ENCODE assay signal across 15 cellular contexts in the genomic region with DNA sequence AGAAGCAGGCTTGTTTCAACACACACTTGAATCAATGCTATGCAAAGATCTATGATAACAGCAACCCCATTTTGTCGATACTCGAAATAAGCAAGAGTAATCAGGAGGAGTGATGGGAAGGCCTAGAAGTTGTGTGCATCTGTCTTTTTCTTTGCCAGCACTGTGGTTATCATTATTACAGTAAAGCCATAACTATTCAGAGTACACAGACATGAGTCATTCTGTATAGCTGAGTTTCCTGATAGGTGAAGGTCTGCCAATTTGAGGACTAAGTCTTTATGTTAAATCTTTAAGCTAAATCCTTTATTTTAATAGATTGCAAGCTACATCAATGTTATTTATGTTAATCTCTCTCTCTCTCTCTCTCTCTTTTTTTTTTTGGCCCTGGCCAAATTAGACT.
DNase-seq lines count a peak whose midpoint lies in the region; TF ChIP-seq lines count a peak whose summit lies in the region.
"Had no signal": no experiment of that assay in that cellular context is flagged by ENCODE, and none has a peak within 500 bp of the region (broad histone marks: within the 10 kb centered on the region; RNA-seq: fewer than 3 reads in every experiment).

No MANE protein-coding gene starts in this region.

- in situ Hi-C loops in astrocyte of the cerebellum (cut with HindIII; ENCODE audit: low sequenced_read_pairs) = no loop called here

- TF ChIP-seq CTCF in astrocyte of the cerebellum (IDR thresholded peaks at IDR 0.05; ENCODE audit: low read depth, low read length, missing control alignments) (no peak), epithelial cell of esophagus (IDR thresholded peaks at IDR 0.05; ENCODE audit: insufficient read depth, low read depth, low read length, missing control alignments) (no peak)

- H3K4me3 ChIP-seq in astrocyte of the cerebellum (ENCODE audit: low read depth, low read length) (no peak overlapping the region), epithelial cell of esophagus (ENCODE audit: low read length) (no peak overlapping the region)
- H3K4me3 ChIP-seq: HAP-1, SJCRH30 had no signal

- DNase-seq in M059J (ENCODE audit: low read depth) (peak; percentile 26), astrocyte of the cerebellum (ENCODE audit: low read depth) (peak; percentile 1), epithelial cell of esophagus (ENCODE audit: low read depth) (peak; percentile 36), non-pigmented ciliary epithelial cell (ENCODE audit: low read depth) (peak; percentile 6), COR-L47 (lab: John Stamatoyannopoulos, UW) (no peak), hippocampal formation (lab: John Stamatoyannopoulos, UW) (no peak)
- no peak for DNase-seq in activated CD4-positive, alpha-beta T cell treated with anti-CD3 and anti-CD28 coated beads for 48 hours
- DNase-seq: AML-193, NCI-H1105 treated with DMSO at 0.1 percent for 48 hours, NCI-H1694, NCI-H2081 treated with DMSO at 0.1 percent for 48 hours, NCI-H524, NCI-H82, SJCRH30 had no signal

Comparison
In these comparisons a context has a peak if more than half of its experiments do, and no peak if none do; other contexts are left out.
1. DNase-seq: peak in M059J (single experiment), astrocyte of the cerebellum (single experiment), epithelial cell of esophagus (single experiment) and non-pigmented ciliary epithelial cell (single experiment); none in activated CD4-positive, alpha-beta T cell treated with anti-CD3 and anti-CD28 coated beads for 48 hours (single experiment), COR-L47 (single experiment) and hippocampal formation (0 of 2).